Comparison of ENCODE assay signal across 2 cellular contexts in genomic region chr13:102771298-102772041, GRCh38.
TF ChIP-seq lines count a peak whose summit lies in the region.

No MANE protein-coding gene starts in this region.

TF ChIP-seq in SK-N-SH, 30 proteins besides CTCF, POLR2A, EP300 and RAD21:
- TF ChIP-seq REST (IDR thresholded peaks at IDR 0.05; ENCODE audit: low read depth, low read length) = peak; percentile 68; the same call in 1 of the 2 replicates
- TF ChIP-seq FOXJ3 (CRISPR knock-in tag; IDR thresholded peaks at IDR 0.05) = no peak

TF ChIP-seq in SK-N-SH treated with all-trans-retinoic acid at 6 μM for 48 hours, 23 proteins besides CTCF, POLR2A, EP300 and RAD21 (continued from another document):
- TF ChIP-seq CSRNP3 (CRISPR knock-in tag; IDR thresholded peaks at IDR 0.05) (no peak), ZNF8 (CRISPR knock-in tag; IDR thresholded peaks at IDR 0.05) (no peak), TCF4 (CRISPR knock-in tag; IDR thresholded peaks at IDR 0.05; ENCODE audit: borderline replicate concordance) (no peak), PPARA (CRISPR knock-in tag; IDR thresholded peaks at IDR 0.05; ENCODE audit: borderline replicate concordance) (no peak), BACH2 (CRISPR knock-in tag; IDR thresholded peaks at IDR 0.05; ENCODE audit: borderline replicate concordance) (no peak), CSDC2 (CRISPR knock-in tag; IDR thresholded peaks at IDR 0.05) (no peak), ZFP30 (CRISPR knock-in tag; IDR thresholded peaks at IDR 0.05) (no peak)
